Comparison of ENCODE assay signal across 8 cellular contexts in genomic region chr17:1484060-1484535, GRCh38. TPM values are rescaled to one million over a fixed set of nuclear protein-coding genes. Genes with fewer than 3 reads are reported as not detected.
DNase-seq lines count a peak whose midpoint lies in the region; ATAC-seq and TF ChIP-seq lines count a peak whose summit lies in the region.

No MANE protein-coding gene starts in this region.

- H3F3A ChIP-seq in PC-9 (ENCODE audit: insufficient read depth, low read depth) = peaks cover 32% of the 10 kb centered on the region; the same call in 1 of the 2 replicates

- peak overlapping the region; percentile 40 for H3K27ac ChIP-seq in CD4-positive, alpha-beta memory T cell (ENCODE audit: low read depth, low read length)
- H3K27ac ChIP-seq in PC-9 (no peak overlapping the region), esophagus muscularis mucosa (replicated peaks in 1 of 4) (peak overlapping the region; percentile 96 to 99 (median 97)), trophoblast cell (ENCODE audit: low read depth, low read length) (no peak overlapping the region)

- H3K79me2 ChIP-seq in PC-9 (ENCODE audit: low read depth) (peaks cover 6% of the 10 kb centered on the region; the same call in 1 of the 2 replicates), trophoblast cell (ENCODE audit: control insufficient read depth, insufficient read depth, low read length, poor library complexity) (peaks cover 19% of the 10 kb centered on the region)

- H3K9ac ChIP-seq in trophoblast cell (ENCODE audit: low read length) = no peak overlapping the region

- no peak overlapping the region for H3K14ac ChIP-seq in trophoblast cell (ENCODE audit: low read length)

- CTCF ChIA-PET in CD4-positive, alpha-beta memory T cell (lab: Charles Lee; ENCODE audit: partially characterized antibody) = interaction anchor here (0.8 kb wide), 1 partner anchor 33 kb away, joined by 3 read pairs; the partner anchor contains the start of gene INPP5K
- CTCF ChIA-PET in PC-9 (lab: Charles Lee) = no interaction called here

- no peak overlapping the region for H2BK5ac ChIP-seq in trophoblast cell (ENCODE audit: low read depth, low read length, poor library complexity)

- no peaks in the 10 kb centered on the region for H3K9me2 ChIP-seq in PC-9 (ENCODE audit: insufficient read depth)

- peaks cover 12 to 46% (median 20%) of the 10 kb centered on the region in 4 donors for H3K4me1 Mint-ChIP-seq in CD4-positive, alpha-beta memory T cell

- 0 out of 2 replicates have a peak overlapping the region, but pooled peaks have one; percentile 28 for H3K4me2 ChIP-seq in PC-9
- H3K4me2 ChIP-seq in trophoblast cell (ENCODE audit: low read length) = no peak overlapping the region

- no peak for TF ChIP-seq CTCF in PC-9 (conservative IDR thresholded peaks at IDR 0.05)
- no peak for TF ChIP-seq CTCF in esophagus muscularis mucosa (IDR thresholded peaks at IDR 0.05)

- peaks cover 10 to 28% of the 10 kb centered on the region in 2 donors for H3K36me3 Mint-ChIP-seq in CD4-positive, alpha-beta memory T cell

- TF ChIP-seq POLR2A in esophagus muscularis mucosa (IDR thresholded peaks at IDR 0.05; ENCODE audit: low read depth) = no peak

- H3K4me3 ChIP-seq in CD4-positive, alpha-beta memory T cell (ENCODE audit: low read length in 2 of 2) = no peak overlapping the region
- H3K4me3 ChIP-seq in PC-9 = no peak overlapping the region
- H3K4me3 ChIP-seq in esophagus muscularis mucosa = peak overlapping the region; percentile 83 to 93 (median 87)
- H3K4me3 ChIP-seq in trophoblast cell (ENCODE audit: low read depth, low read length) = no peak overlapping the region

- TF ChIP-seq EP300 in esophagus muscularis mucosa (IDR thresholded peaks at IDR 0.05) = no peak

- no peaks in the 10 kb centered on the region for H3K9me3 Mint-ChIP-seq in CD4-positive, alpha-beta memory T cell

- POLR2A ChIA-PET in CD4-positive, alpha-beta memory T cell (lab: Charles Lee; ENCODE audit: partially characterized antibody) = interaction anchor here (1.0 to 2.2 kb wide), 3 partner anchors 24 to 28 kb away, joined by 3 to 6 read pairs (median 5); partner anchors contain the start of gene CRK
- POLR2A ChIA-PET in PC-9 (lab: Charles Lee; ENCODE audit: unreplicated experiment) = interaction anchor here (0.6 to 0.7 kb wide), 4 partner anchors 24 to 812 kb away, joined by 3 to 7 read pairs (median 4); partner anchors contain the start of gene INPP5K

- H4K12ac ChIP-seq in trophoblast cell (ENCODE audit: low read depth, low read length) = no peak overlapping the region

- H2AFZ ChIP-seq in PC-9 = no peak overlapping the region
- H2AFZ ChIP-seq in trophoblast cell (ENCODE audit: insufficient read depth, low read length, poor library complexity) = no peak overlapping the region

- peaks cover 29% of the 10 kb centered on the region for H3K4me1 ChIP-seq in CD4-positive, alpha-beta memory T cell (ENCODE audit: insufficient read depth, low read length)
- H3K4me1 ChIP-seq in PC-9 (replicated peaks; ENCODE audit: insufficient read depth) = peaks cover 38% of the 10 kb centered on the region
- peaks cover 58 to 80% (median 74%) of the 10 kb centered on the region in 4 donors for H3K4me1 ChIP-seq in esophagus muscularis mucosa
- peaks cover 21 to 33% of the 10 kb centered on the region in 2 experiments for H3K4me1 ChIP-seq in trophoblast cell (ENCODE audit: control insufficient read depth in 1 of 2, insufficient read depth in 2 of 2, low read length in 2 of 2)

- 83% methylated on average over 29 of the region's 29 CpGs for WGBS in esophagus muscularis mucosa
- no CpG with 5 or more reads among the region's 29 CpGs for WGBS in trophoblast cell (ENCODE audit: extremely low coverage, insufficient coverage, insufficient read length)

- peak overlapping the region; percentile 10 for H2BK12ac ChIP-seq in trophoblast cell (ENCODE audit: low read length)

- peaks cover 3% of the 10 kb centered on the region for H3K36me3 ChIP-seq in CD4-positive, alpha-beta memory T cell (ENCODE audit: insufficient read depth, low read length)
- H3K36me3 ChIP-seq in PC-9 (ENCODE audit: low read depth) (no peaks in the 10 kb centered on the region; the same call in 1 of the 2 replicates), esophagus muscularis mucosa (peaks cover 33 to 52% (median 50%) of the 10 kb centered on the region in 4 donors), trophoblast cell (ENCODE audit: control insufficient read depth in 1 of 2, insufficient read depth in 2 of 2, low read length in 2 of 2) (peaks cover 42 to 44% of the 10 kb centered on the region in 2 experiments)

- H4K91ac ChIP-seq in trophoblast cell (ENCODE audit: low read depth, low read length) = no peak overlapping the region

- BruUV-seq in PC-9 (replicated peaks; lab: Mats Ljungman, UMichigan) = TSS peak; percentile 7

- no peaks in the 10 kb centered on the region for H3K27me3 Mint-ChIP-seq in CD4-positive, alpha-beta memory T cell

- H3K23ac ChIP-seq in trophoblast cell (ENCODE audit: low read length) = no peak overlapping the region

- H3K4ac ChIP-seq in trophoblast cell (ENCODE audit: low read depth, low read length) = peak overlapping the region; percentile 19

- H3K18ac ChIP-seq in trophoblast cell (ENCODE audit: low read length) = peak overlapping the region; percentile 16

- ATAC-seq in HG03039 (IDR thresholded peaks at IDR 0.05; ENCODE audit: unreplicated experiment) = no peak

- no peaks in the 10 kb centered on the region; the same call in 1 of the 2 replicates for H4K20me1 ChIP-seq in PC-9 (ENCODE audit: insufficient read depth)

- H2BK120ac ChIP-seq in trophoblast cell (ENCODE audit: insufficient read depth, low read length, poor library complexity) = no peak overlapping the region

- H3K27ac Mint-ChIP-seq in CD4-positive, alpha-beta memory T cell = peak overlapping the region in 4 of 7 donors; percentile 70 to 96 (median 90)

- peaks cover 34% of the 10 kb centered on the region for H3K79me1 ChIP-seq in trophoblast cell (ENCODE audit: low read length)

- intact Hi-C loops in CD4-positive, alpha-beta memory T cell (cut with micrococcal nuclease) = no loop called here
- intact Hi-C loops in PC-9 (cut with micrococcal nuclease; ENCODE audit: unreplicated experiment) = no loop called here
- intact Hi-C loops in esophagus muscularis mucosa (cut with DNase I) = no loop called here

- no peak overlapping the region for H4K8ac ChIP-seq in trophoblast cell (ENCODE audit: low read depth, low read length)

- H2AK5ac ChIP-seq in trophoblast cell (ENCODE audit: low read length) = no peak overlapping the region

- H3K4me3 Mint-ChIP-seq in CD4-positive, alpha-beta memory T cell = peak overlapping the region in 7 of 8 donors; percentile 54 to 88 (median 82)

- no peaks in the 10 kb centered on the region for H3K9me3 ChIP-seq in CD4-positive, alpha-beta memory T cell (ENCODE audit: control insufficient read depth in 1 of 2, low read length in 2 of 2)
- no peaks in the 10 kb centered on the region for H3K9me3 ChIP-seq in PC-9 (ENCODE audit: insufficient read depth, low read depth)
- H3K9me3 ChIP-seq in esophagus muscularis mucosa = no peaks in the 10 kb centered on the region
- no peaks in the 10 kb centered on the region for H3K9me3 ChIP-seq in trophoblast cell (ENCODE audit: insufficient read depth, low read depth, low read length)

- no peaks in the 10 kb centered on the region for H3K27me3 ChIP-seq in CD4-positive, alpha-beta memory T cell (ENCODE audit: insufficient read depth, low read length)
- H3K27me3 ChIP-seq in PC-9 (ENCODE audit: insufficient read depth, low read depth) (no peaks in the 10 kb centered on the region), esophagus muscularis mucosa (no peaks in the 10 kb centered on the region), trophoblast cell (ENCODE audit: insufficient read depth, low read length) (no peaks in the 10 kb centered on the region)

- DNase-seq in CD4-positive, alpha-beta memory T cell = no peak
- DNase-seq in PC-9 (no peak), esophagus muscularis mucosa (ENCODE audit: extremely low spot score) (no peak), trophoblast cell (no peak), NK-92 (lab: John Stamatoyannopoulos, UW; ENCODE audit: unreplicated experiment) (no peak), Ammon's horn (ENCODE audit: low spot score) (no peak), H4 (ENCODE audit: low spot score) (no peak)

RNA-seq across cellular contexts. Expression of gene MYO1C, which starts 8.4 kb away (rescaled TPM):
- 10 to 100 TPM; 30.9 to 31.1 TPM for total RNA-seq in CD4-positive, alpha-beta memory T cell
- polyA plus RNA-seq in CD4-positive, alpha-beta memory T cell = 10 to 100 TPM in 1 of 2 donors, 1 to 10 TPM in 1; 6.3 to 18.7 TPM
- total RNA-seq in PC-9 (2021) = 237 and 261 TPM in 2 replicates
- total RNA-seq in esophagus muscularis mucosa = 100 to 1,000 TPM; 248 to 444 (median 347) TPM
- polyA plus RNA-seq in trophoblast cell (2013) = 83.3 and 84.7 TPM in 2 replicates
- total RNA-seq in H4 (2014; rRNA removed; shearing (Covaris generic)) = 53.1 and 53.4 TPM in 2 replicates

RNA-seq across cellular contexts. Expression of gene CRK, which starts 28.1 kb away (rescaled TPM):
- 10 to 100 TPM; 29.3 to 32.1 TPM for total RNA-seq in CD4-positive, alpha-beta memory T cell
- polyA plus RNA-seq in CD4-positive, alpha-beta memory T cell = 10 to 100 TPM; 24.2 to 25.1 TPM
- total RNA-seq in PC-9 (2021) (57.1 and 57.9 TPM in 2 replicates), esophagus muscularis mucosa (100 to 1,000 TPM in 1 of 4 donors, 10 to 100 TPM in 3; 59.8 to 102 (median 75.7) TPM)
- polyA plus RNA-seq in trophoblast cell (2013) = 43.6 and 43.9 TPM in 2 replicates
- 70.9 and 80.5 TPM in 2 replicates for total RNA-seq in H4 (2014; rRNA removed; shearing (Covaris generic))

RNA-seq across cellular contexts. Expression of gene INPP5K, which starts 32.3 kb away (rescaled TPM):
- total RNA-seq in CD4-positive, alpha-beta memory T cell = 10 to 100 TPM; 73.6 to 78.5 TPM
- polyA plus RNA-seq in CD4-positive, alpha-beta memory T cell = 100 to 1,000 TPM in 1 of 2 donors, 10 to 100 TPM in 1; 81.9 to 123 TPM
- total RNA-seq in PC-9 (2021) (41.9 and 42.9 TPM in 2 replicates), esophagus muscularis mucosa (10 to 100 TPM; 62.0 to 89.3 (median 76.1) TPM)
- 22.0 and 24.5 TPM in 2 replicates for polyA plus RNA-seq in trophoblast cell (2013)
- 34.1 and 47.0 TPM in 2 replicates for total RNA-seq in H4 (2014; rRNA removed; shearing (Covaris generic))

Comparison
In these comparisons a context has a peak if more than half of its experiments do, and no peak if none do; other contexts are left out.
1. H3K27ac ChIP-seq: peak in CD4-positive, alpha-beta memory T cell (single experiment) and esophagus muscularis mucosa (4 of 4); none in PC-9 (single experiment) and trophoblast cell (single experiment).
2. H3K4me3 ChIP-seq: peak in esophagus muscularis mucosa (4 of 4); none in CD4-positive, alpha-beta memory T cell (0 of 2), PC-9 (single experiment) and trophoblast cell (single experiment).